Comparison of ENCODE assay signal across 1 cellular context in the genomic region with DNA sequence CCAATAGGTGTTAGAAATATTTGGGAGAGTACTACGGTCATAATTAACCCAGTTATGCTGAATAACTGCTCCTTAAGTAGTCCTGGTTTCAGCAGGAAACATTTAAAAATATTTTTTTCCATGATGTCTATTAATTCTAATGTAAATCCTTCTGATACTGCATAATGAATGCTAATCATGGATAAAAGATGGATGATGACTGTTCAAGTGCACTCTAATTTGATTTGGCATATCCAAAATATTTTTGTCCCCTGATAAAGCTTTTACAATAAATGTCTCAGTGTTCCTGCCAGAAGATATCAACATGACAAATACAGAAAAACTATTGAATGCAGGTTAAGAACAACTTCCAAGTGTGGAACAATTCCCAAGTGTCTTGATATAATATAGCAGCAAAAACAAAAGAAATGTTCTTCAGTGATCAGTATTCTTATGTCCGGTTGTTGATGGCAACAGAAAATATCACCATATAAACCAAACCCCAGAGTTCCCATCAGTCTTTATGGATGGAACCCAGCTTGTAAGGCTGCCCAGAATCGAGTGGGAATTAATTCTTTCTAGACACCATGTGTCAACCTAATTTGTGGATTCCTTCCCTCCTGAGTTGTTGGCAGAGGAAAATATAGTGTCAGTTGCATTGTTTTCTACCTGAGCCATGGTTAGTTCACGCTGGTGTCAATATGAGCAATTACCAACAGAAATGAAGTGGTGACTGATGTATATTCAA.
TF ChIP-seq lines count a peak whose summit lies in the region.

No MANE protein-coding gene starts in this region.

TF ChIP-seq in SK-N-SH treated with all-trans-retinoic acid at 6 μM for 48 hours, 23 proteins besides CTCF, POLR2A, EP300 and RAD21 (continued from another document):
- TF ChIP-seq, protein P1, sequence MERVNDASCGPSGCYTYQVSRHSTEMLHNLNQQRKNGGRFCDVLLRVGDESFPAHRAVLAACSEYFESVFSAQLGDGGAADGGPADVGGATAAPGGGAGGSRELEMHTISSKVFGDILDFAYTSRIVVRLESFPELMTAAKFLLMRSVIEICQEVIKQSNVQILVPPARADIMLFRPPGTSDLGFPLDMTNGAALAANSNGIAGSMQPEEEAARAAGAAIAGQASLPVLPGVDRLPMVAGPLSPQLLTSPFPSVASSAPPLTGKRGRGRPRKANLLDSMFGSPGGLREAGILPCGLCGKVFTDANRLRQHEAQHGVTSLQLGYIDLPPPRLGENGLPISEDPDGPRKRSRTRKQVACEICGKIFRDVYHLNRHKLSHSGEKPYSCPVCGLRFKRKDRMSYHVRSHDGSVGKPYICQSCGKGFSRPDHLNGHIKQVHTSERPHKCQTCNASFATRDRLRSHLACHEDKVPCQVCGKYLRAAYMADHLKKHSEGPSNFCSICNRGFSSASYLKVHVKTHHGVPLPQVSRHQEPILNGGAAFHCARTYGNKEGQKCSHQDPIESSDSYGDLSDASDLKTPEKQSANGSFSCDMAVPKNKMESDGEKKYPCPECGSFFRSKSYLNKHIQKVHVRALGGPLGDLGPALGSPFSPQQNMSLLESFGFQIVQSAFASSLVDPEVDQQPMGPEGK (CRISPR knock-in tag; IDR thresholded peaks at IDR 0.05; ENCODE audit: borderline replicate concordance), result no peak
